ENCODE assay signal across 9 cellular contexts in genomic region chr1:31626451-31627202, GRCh38. TPM values are rescaled to one million over a fixed set of nuclear protein-coding genes. Genes with fewer than 3 reads are reported as not detected.
DNase-seq lines count a peak whose midpoint lies in the region; ATAC-seq and TF ChIP-seq lines count a peak whose summit lies in the region.
"Had no signal": no experiment of that assay in that cellular context is flagged by ENCODE, and none has a peak within 500 bp of the region (broad histone marks: within the 10 kb centered on the region; RNA-seq: fewer than 3 reads in every experiment).

No MANE protein-coding gene starts in this region.

- H3K4me1 Mint-ChIP-seq in activated CD8-positive, alpha-beta T cell treated with anti-CD3 and anti-CD28 coated beads for 36 hours (ENCODE audit: low read depth), result peaks cover 10% of the 10 kb centered on the region

- peaks cover 25 to 58% (median 46%) of the 10 kb centered on the region in 10 experiments for H3K4me1 ChIP-seq in BLaER1 treated with 17β-estradiol and CSF1 and Interleukin-3, amounts not matched to agents 10 nM and 100 nM
- peaks cover 31% of the 10 kb centered on the region for H3K4me1 ChIP-seq in osteoblast (ENCODE audit: insufficient read depth, low read length)

- no peak overlapping the region for H2AFZ ChIP-seq in osteoblast (ENCODE audit: low read length)

- H4K20me1 ChIP-seq in BLaER1 treated with 17β-estradiol and CSF1 and Interleukin-3, amounts not matched to agents 10 nM and 100 nM, result peaks cover 0 to 40% (median 0%) of the 10 kb centered on the region in 11 experiments; a peak in 5 of 22 replicates
- H4K20me1 ChIP-seq in osteoblast (ENCODE audit: insufficient read depth, low read length), result peaks cover 10% of the 10 kb centered on the region

- no peaks in the 10 kb centered on the region for H3K9me3 ChIP-seq in BLaER1 treated with 17β-estradiol and CSF1 and Interleukin-3, amounts not matched to agents 10 nM and 100 nM (replicated peaks in 1 of 11)
- no peaks in the 10 kb centered on the region for H3K9me3 ChIP-seq in osteoblast (ENCODE audit: low read depth, low read length)

- H3K4me3 ChIP-seq in BLaER1 treated with 17β-estradiol and CSF1 and Interleukin-3, amounts not matched to agents 10 nM and 100 nM, result no peak overlapping the region
- no peak overlapping the region for H3K4me3 ChIP-seq in osteoblast (ENCODE audit: insufficient read depth, low read length)
- H3K4me3 ChIP-seq: SK-N-MC had no signal

- peaks cover 1% of the 10 kb centered on the region for H3K36me3 Mint-ChIP-seq in activated CD8-positive, alpha-beta T cell treated with anti-CD3 and anti-CD28 coated beads for 36 hours (ENCODE audit: low read depth)

- peaks cover 38 to 49% (median 42%) of the 10 kb centered on the region in 11 experiments for H3K36me3 ChIP-seq in BLaER1 treated with 17β-estradiol and CSF1 and Interleukin-3, amounts not matched to agents 10 nM and 100 nM
- peaks cover 31% of the 10 kb centered on the region for H3K36me3 ChIP-seq in osteoblast (ENCODE audit: insufficient read depth, low read length)

- TF ChIP-seq CTCF in osteoblast (IDR thresholded peaks at IDR 0.05; ENCODE audit: extremely low read depth, low read depth, low read length), result no peak
- no peak for TF ChIP-seq CTCF in activated CD8-positive, alpha-beta T cell treated with anti-CD3 and anti-CD28 coated beads for 36 hours (IDR thresholded peaks at IDR 0.05)

- H3K79me2 ChIP-seq in osteoblast (ENCODE audit: insufficient read depth, low read length), result no peaks in the 10 kb centered on the region

- H3K4me3 Mint-ChIP-seq in activated CD8-positive, alpha-beta T cell treated with anti-CD3 and anti-CD28 coated beads for 36 hours, result no peak overlapping the region

- no peak for ATAC-seq in HG02885 (IDR thresholded peaks at IDR 0.05; ENCODE audit: poor library complexity, unreplicated experiment)
- no peak for ATAC-seq in activated CD8-positive, alpha-beta T cell treated with anti-CD3 and anti-CD28 coated beads for 36 hours

- no peak overlapping the region for H3K27ac Mint-ChIP-seq in activated CD8-positive, alpha-beta T cell treated with anti-CD3 and anti-CD28 coated beads for 36 hours

- peak overlapping the region in 8 of 11 experiments; percentile 18 to 75 (median 54); a peak in 12 of 22 replicates for H3K4me2 ChIP-seq in BLaER1 treated with 17β-estradiol and CSF1 and Interleukin-3, amounts not matched to agents 10 nM and 100 nM
- H3K4me2 ChIP-seq in osteoblast (ENCODE audit: insufficient read depth, low read length), result no peak overlapping the region

- H3K27me3 Mint-ChIP-seq in activated CD8-positive, alpha-beta T cell treated with anti-CD3 and anti-CD28 coated beads for 36 hours, result no peaks in the 10 kb centered on the region

- peak overlapping the region in 8 of 11 experiments; percentile 7 to 48 (median 32); a peak in 8 of 22 replicates for H3K9ac ChIP-seq in BLaER1 treated with 17β-estradiol and CSF1 and Interleukin-3, amounts not matched to agents 10 nM and 100 nM

- POLR2A ChIA-PET in activated CD8-positive, alpha-beta T cell treated with anti-CD3 and anti-CD28 coated beads for 36 hours (lab: Charles Lee), result no interaction called here

- intact Hi-C loops in activated CD8-positive, alpha-beta T cell treated with anti-CD3 and anti-CD28 coated beads for 36 hours (cut with micrococcal nuclease), result no loop called here

- peak overlapping the region in 9 of 11 experiments; percentile 7 to 69 (median 62); a peak in 15 of 22 replicates for H3K27ac ChIP-seq in BLaER1 treated with 17β-estradiol and CSF1 and Interleukin-3, amounts not matched to agents 10 nM and 100 nM
- H3K27ac ChIP-seq in osteoblast (ENCODE audit: low read depth, low read length), result peak overlapping the region; percentile 62
- H3K27ac ChIP-seq: SK-N-MC had no signal

- H3K9me3 Mint-ChIP-seq in activated CD8-positive, alpha-beta T cell treated with anti-CD3 and anti-CD28 coated beads for 36 hours, result no peaks in the 10 kb centered on the region

- H3K27me3 ChIP-seq in BLaER1 treated with 17β-estradiol and CSF1 and Interleukin-3, amounts not matched to agents 10 nM and 100 nM, result no peaks in the 10 kb centered on the region
- H3K27me3 ChIP-seq in osteoblast (ENCODE audit: insufficient read depth, low read length), result no peaks in the 10 kb centered on the region

- DNase-seq in NCI-H446 treated with DMSO at 0.1 percent for 48 hours (lab: John Stamatoyannopoulos, UW) (peak; percentile 52), fibroblast of gingiva (ENCODE audit: low read depth) (peak; percentile 51), osteoblast (ENCODE audit: insufficient read length, low spot score, missing footprints) (peak; percentile 74), ureter (ENCODE audit: low spot score) (no peak)
- DNase-seq in activated CD8-positive, alpha-beta T cell treated with anti-CD3 and anti-CD28 coated beads for 36 hours, result no peak
- no peak for DNase-seq in activated CD4-positive, CD25-positive, alpha-beta regulatory T cell (lab: John Stamatoyannopoulos, UW)

- CTCF ChIA-PET in activated CD8-positive, alpha-beta T cell treated with anti-CD3 and anti-CD28 coated beads for 36 hours (lab: Charles Lee), result no interaction called here

RNA-seq across cellular contexts. Expression of gene HCRTR1, which starts 9.1 kb away (rescaled TPM):
- not detected in 2 replicates for total RNA-seq in osteoblast
- not detected for total RNA-seq in ureter
- total RNA-seq in activated CD8-positive, alpha-beta T cell treated with anti-CD3 and anti-CD28 coated beads for 36 hours, result not detected

RNA-seq across cellular contexts. Expression of gene PEF1, which starts 18.0 kb away (rescaled TPM):
- total RNA-seq in osteoblast (75.7 and 86.5 TPM in 2 replicates), ureter (76.9 TPM)
- 10 to 100 TPM; 58.1 to 61.9 TPM for total RNA-seq in activated CD8-positive, alpha-beta T cell treated with anti-CD3 and anti-CD28 coated beads for 36 hours

RNA-seq across cellular contexts. Expression of gene TINAGL1, which starts 50.3 kb away (rescaled TPM):
- total RNA-seq in osteoblast (31.5 and 50.3 TPM in 2 replicates), ureter (218 TPM)
- not detected for total RNA-seq in activated CD8-positive, alpha-beta T cell treated with anti-CD3 and anti-CD28 coated beads for 36 hours

Comparison
In these comparisons a context has a peak if more than half of its experiments do, and no peak if none do; other contexts are left out.
1. DNase-seq: peak in NCI-H446 treated with DMSO at 0.1 percent for 48 hours (single experiment), fibroblast of gingiva (single experiment) and osteoblast (single experiment); none in ureter (single experiment), activated CD8-positive, alpha-beta T cell treated with anti-CD3 and anti-CD28 coated beads for 36 hours (single experiment) and activated CD4-positive, CD25-positive, alpha-beta regulatory T cell (0 of 4).
2. RNA of gene TINAGL1, which starts 50.3 kb away (total RNA-seq): 218 TPM in ureter (single experiment) and 31.5 to 50.3 TPM in osteoblast; not detected in activated CD8-positive, alpha-beta T cell treated with anti-CD3 and anti-CD28 coated beads for 36 hours; every median in the first group is over 10 times any median in the second.